9 cellular contexts compared by ENCODE assay signal in genomic region chr3:160176923-160177322, GRCh38. TPM values are rescaled to one million over a fixed set of nuclear protein-coding genes. Genes with fewer than 3 reads are reported as not detected.
"Had no signal": no experiment of that assay in that cellular context is flagged by ENCODE, and none has a peak within 500 bp of the region (broad histone marks: within the 10 kb centered on the region; RNA-seq: fewer than 3 reads in every experiment).

No MANE protein-coding gene starts in this region.

- ATAC-seq: HepG2 had no signal

- H3K4me2 ChIP-seq: KMS-11 had no signal

- FAIRE-seq: HepG2, HTR-8/SVneo had no signal

- H3K27ac ChIP-seq: HL-60, KMS-11 had no signal

- H3K9ac ChIP-seq: KMS-11 had no signal

- DNase-seq: IMR-90, KBM-7, KG1 had no signal

RNA-seq across cellular contexts. Expression of gene C3orf80, which starts 48.3 kb away (rescaled TPM):
- total RNA-seq: HT-29, IMR-90 had no signal
- polyA plus RNA-seq: IgD-negative memory B cell, IMR-90 had no signal
